Comparison of ENCODE assay signal across 24 cellular contexts in the genomic region with DNA sequence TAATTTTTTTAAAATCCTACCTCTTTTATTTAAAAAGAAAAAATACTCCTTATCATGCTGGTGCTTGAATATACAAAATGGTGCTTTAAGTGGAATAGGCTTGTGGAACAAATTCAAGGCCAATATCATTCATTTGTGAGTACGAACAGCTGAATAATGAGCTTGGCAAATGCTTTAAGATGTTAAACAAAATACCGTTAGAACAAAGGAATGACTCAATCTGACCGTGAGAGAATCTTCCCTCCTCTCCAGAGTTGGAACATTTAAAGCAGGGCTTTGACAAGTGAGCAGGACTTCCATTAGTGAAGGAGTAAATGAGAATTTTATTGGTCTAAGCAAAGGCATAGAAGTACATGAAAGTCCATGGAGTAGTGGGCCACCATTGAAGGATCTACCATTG.
DNase-seq lines count a peak whose midpoint lies in the region; TF ChIP-seq lines count a peak whose summit lies in the region.
"Had no signal": no experiment of that assay in that cellular context is flagged by ENCODE, and none has a peak within 500 bp of the region (broad histone marks: within the 10 kb centered on the region; RNA-seq: fewer than 3 reads in every experiment).

No MANE protein-coding gene starts in this region.

- H3K9me3 Mint-ChIP-seq in mesothelial cell of epicardium = no peaks in the 10 kb centered on the region
- H3K9me3 Mint-ChIP-seq: activated B cell treated with CpG ODN at 0.5 μM for 24 hours; activated CD4-positive, alpha-beta memory T cell treated with anti-CD3 and anti-CD28 coated beads, Interleukin-2, amount 10 ng/mL, durations not matched to agents 7 days and 5 days; CD8-positive, alpha-beta T cell; T-helper 2 cell treated with Interferon-gamma antibody and Interleukin-4, amounts not matched to agents 5 μg/mL and 100 μg/mL, for 36 hours had no signal

- no peaks in the 10 kb centered on the region for H3K36me3 Mint-ChIP-seq in mesothelial cell of epicardium
- H3K36me3 Mint-ChIP-seq: CD8-positive, alpha-beta T cell had no signal

- H3K27me3 ChIP-seq in smooth muscle cell (ENCODE audit: low read depth) = no peaks in the 10 kb centered on the region
- H3K27me3 ChIP-seq: ascending aorta, gastrocnemius medialis, suprapubic skin, vagina had no signal

- H3K79me2 ChIP-seq in smooth muscle cell (ENCODE audit: low read depth) = no peaks in the 10 kb centered on the region

- H3K27ac Mint-ChIP-seq in mesothelial cell of epicardium = peak overlapping the region; percentile 34
- H3K27ac Mint-ChIP-seq: activated B cell treated with CpG ODN at 0.5 μM for 24 hours; activated CD4-positive, alpha-beta memory T cell treated with anti-CD3 and anti-CD28 coated beads, Interleukin-2, amount 10 ng/mL, durations not matched to agents 7 days and 5 days; CD8-positive, alpha-beta T cell; T-helper 2 cell treated with Interferon-gamma antibody and Interleukin-4, amounts not matched to agents 5 μg/mL and 100 μg/mL, for 36 hours had no signal

- no peak overlapping the region for H3K4me3 Mint-ChIP-seq in mesothelial cell of epicardium
- H3K4me3 Mint-ChIP-seq: activated B cell treated with CpG ODN at 0.5 μM for 24 hours; activated CD4-positive, alpha-beta memory T cell treated with anti-CD3 and anti-CD28 coated beads, Interleukin-2, amount 10 ng/mL, durations not matched to agents 7 days and 5 days; CD8-positive, alpha-beta T cell; T-helper 2 cell treated with Interferon-gamma antibody and Interleukin-4, amounts not matched to agents 5 μg/mL and 100 μg/mL, for 36 hours had no signal

- no peaks in the 10 kb centered on the region for H3K27me3 Mint-ChIP-seq in mesothelial cell of epicardium (ENCODE audit: low read depth)

- no peak overlapping the region for H3K4me3 ChIP-seq in smooth muscle cell
- H3K4me3 ChIP-seq: ascending aorta, coronary artery, gastrocnemius medialis, PC-9, SK-N-MC, suprapubic skin, vagina had no signal

- no peaks in the 10 kb centered on the region for H3K9me3 ChIP-seq in smooth muscle cell (replicated peaks; ENCODE audit: low read depth)
- H3K9me3 ChIP-seq: ascending aorta, gastrocnemius medialis, suprapubic skin, vagina had no signal

- TF ChIP-seq CTCF in mesothelial cell of epicardium (IDR thresholded peaks at IDR 0.05; ENCODE audit: unreplicated experiment) = no peak
- no peak for TF ChIP-seq CTCF in smooth muscle cell (IDR thresholded peaks at IDR 0.05; ENCODE audit: borderline replicate concordance, insufficient read depth, poor library complexity, severe bottlenecking)

- 73% methylated on average over 3 of the region's 3 CpGs for WGBS in smooth muscle cell (ENCODE audit: low lambda C conversion rate)

- no peaks in the 10 kb centered on the region for H4K20me1 ChIP-seq in smooth muscle cell (ENCODE audit: low read depth)

- H3F3A ChIP-seq in smooth muscle cell (ENCODE audit: low read depth) = no peaks in the 10 kb centered on the region

- no peak overlapping the region for H2AFZ ChIP-seq in smooth muscle cell (ENCODE audit: low read depth)
- H2AFZ ChIP-seq: PC-9 had no signal

- H3K4me1 ChIP-seq in smooth muscle cell (ENCODE audit: low read depth) = no peaks in the 10 kb centered on the region
- H3K4me1 ChIP-seq: gastrocnemius medialis, vagina had no signal

- no peak overlapping the region for H3K9ac ChIP-seq in smooth muscle cell (ENCODE audit: low read depth)

- DNase-seq in AG20443 (ENCODE audit: low spot score) (peak; percentile 32), NCI-H446 treated with DMSO at 0.1 percent for 48 hours (lab: John Stamatoyannopoulos, UW) (peak; percentile 14), dermis blood vessel endothelial cell (peak; percentile 80), mesothelial cell of epicardium (ENCODE audit: low spot score in 2 of 2, unreplicated experiment in 2 of 2) (no peak), smooth muscle cell (lab: John Stamatoyannopoulos, UW; ENCODE audit: unreplicated experiment) (no peak), NCI-H526 (lab: John Stamatoyannopoulos, UW) (no peak), SIG-M5 (lab: John Stamatoyannopoulos, UW) (no peak), retina (no peak)
- DNase-seq: activated B cell treated with CpG ODN at 0.5 μM for 24 hours; activated CD4-positive, alpha-beta memory T cell treated with anti-CD3 and anti-CD28 coated beads, Interleukin-2, amount 10 ng/mL, durations not matched to agents 7 days and 5 days; activated naive CD4-positive, alpha-beta T cell; CD8-positive, alpha-beta T cell; gastrocnemius medialis; Karpas-422; NCI-H1105; NCI-H748 treated with DMSO at 0.1 percent for 48 hours; PC-9; stimulated activated CD4-positive, alpha-beta T cell treated with anti-CD3 and anti-CD28 coated beads, Interleukin-15, amount 100 ng/mL, for 24 hours had no signal

- no peak overlapping the region for H3K4me2 ChIP-seq in smooth muscle cell
- H3K4me2 ChIP-seq: PC-9 had no signal

- peaks cover 10% of the 10 kb centered on the region for H3K4me1 Mint-ChIP-seq in mesothelial cell of epicardium
- H3K4me1 Mint-ChIP-seq: activated B cell treated with CpG ODN at 0.5 μM for 24 hours; activated CD4-positive, alpha-beta memory T cell treated with anti-CD3 and anti-CD28 coated beads, Interleukin-2, amount 10 ng/mL, durations not matched to agents 7 days and 5 days had no signal

- H3K27ac ChIP-seq in smooth muscle cell (ENCODE audit: low read depth) = no peak overlapping the region
- H3K27ac ChIP-seq: ascending aorta, coronary artery, gastrocnemius medialis, PC-9, SK-N-MC, suprapubic skin, vagina had no signal

- no peaks in the 10 kb centered on the region for H3K36me3 ChIP-seq in smooth muscle cell (ENCODE audit: low read depth)
- H3K36me3 ChIP-seq: ascending aorta, gastrocnemius medialis, suprapubic skin, vagina had no signal

Comparison
In these comparisons a context has a peak if more than half of its experiments do, and no peak if none do; other contexts are left out.
1. DNase-seq: peak in AG20443 (single experiment), NCI-H446 treated with DMSO at 0.1 percent for 48 hours (single experiment) and dermis blood vessel endothelial cell (single experiment); none in mesothelial cell of epicardium (0 of 2), smooth muscle cell (single experiment), NCI-H526 (0 of 2), SIG-M5 (single experiment) and retina (single experiment).